18 cellular contexts compared by ENCODE assay signal in the genomic region with DNA sequence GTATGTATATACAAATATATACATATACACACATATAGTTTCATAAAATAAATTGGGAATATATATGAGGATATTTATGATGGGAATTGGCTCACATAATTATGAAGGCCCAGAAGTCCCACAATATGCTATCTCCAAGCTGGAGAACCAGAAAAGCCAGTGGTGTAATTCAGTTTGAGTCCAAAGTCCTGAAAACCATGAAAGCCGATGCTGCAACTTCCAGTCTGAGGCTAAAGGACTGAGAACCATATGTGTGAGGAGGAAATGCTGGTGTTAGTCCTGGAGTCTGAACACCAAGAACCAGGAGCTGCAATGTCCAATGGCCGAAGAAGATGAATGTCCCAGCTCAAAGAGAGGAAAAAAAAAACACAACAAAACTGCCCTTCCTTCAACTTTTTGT.
"Had no signal": no experiment of that assay in that cellular context is flagged by ENCODE, and none has a peak within 500 bp of the region (broad histone marks: within the 10 kb centered on the region; RNA-seq: fewer than 3 reads in every experiment).

No MANE protein-coding gene starts in this region.

- H3K36me3 Mint-ChIP-seq: naive thymus-derived CD4-positive, alpha-beta T cell; neural progenitor cell; stimulated activated naive B cell treated with anti-CD40 and anti-IgM and Interleukin-4, amounts not matched to agents 10 μg/mL and 1 μg/mL and 100 μg/mL, for 72 hours had no signal

- DNase-seq: dorsolateral prefrontal cortex; effector CD4-positive, alpha-beta T cell; left ventricle myocardium inferior; lower lobe of right lung; naive thymus-derived CD4-positive, alpha-beta T cell; stimulated activated CD4-positive, alpha-beta T cell treated with anti-CD3 and anti-CD28 coated beads, Interleukin-4, amount 100 ng/mL, for 4 hours; stimulated activated naive B cell treated with anti-CD40 and anti-IgM and Interleukin-4, amounts not matched to agents 10 μg/mL and 1 μg/mL and 100 μg/mL, for 72 hours had no signal

- H3K4me3 ChIP-seq: dorsolateral prefrontal cortex, left ventricle myocardium inferior, lower lobe of right lung, neural progenitor cell, thoracic aorta, tibial nerve, vagina had no signal

- FAIRE-seq: frontal cortex, keratinocyte had no signal

- H3K27ac Mint-ChIP-seq: naive thymus-derived CD4-positive, alpha-beta T cell; nephron; neural progenitor cell; progenitor cell of endocrine pancreas; stimulated activated naive B cell treated with anti-CD40 and anti-IgM and Interleukin-4, amounts not matched to agents 10 μg/mL and 1 μg/mL and 100 μg/mL, for 72 hours; stimulated activated naive CD8-positive, alpha-beta T cell treated with anti-CD3 and anti-CD28 coated beads, Interleukin-15, Interleukin-2, amounts not matched to agents 100 ng/mL and 50 ng/mL, for 24 hours had no signal

- H3K4me3 Mint-ChIP-seq: naive thymus-derived CD4-positive, alpha-beta T cell; nephron; neural progenitor cell; stimulated activated naive B cell treated with anti-CD40 and anti-IgM and Interleukin-4, amounts not matched to agents 10 μg/mL and 1 μg/mL and 100 μg/mL, for 72 hours; stimulated activated naive CD8-positive, alpha-beta T cell treated with anti-CD3 and anti-CD28 coated beads, Interleukin-15, Interleukin-2, amounts not matched to agents 100 ng/mL and 50 ng/mL, for 24 hours had no signal

- H3K36me3 ChIP-seq: left ventricle myocardium inferior, lower lobe of right lung, neural progenitor cell, thoracic aorta, tibial nerve, vagina had no signal

- H3K4me2 ChIP-seq: neural progenitor cell had no signal

- H3K9me3 Mint-ChIP-seq: nephron; neural progenitor cell; stimulated activated naive B cell treated with anti-CD40 and anti-IgM and Interleukin-4, amounts not matched to agents 10 μg/mL and 1 μg/mL and 100 μg/mL, for 72 hours; stimulated activated naive CD8-positive, alpha-beta T cell treated with anti-CD3 and anti-CD28 coated beads, Interleukin-15, Interleukin-2, amounts not matched to agents 100 ng/mL and 50 ng/mL, for 24 hours had no signal

- H3K27ac ChIP-seq: dorsolateral prefrontal cortex, left ventricle myocardium inferior, lower lobe of right lung, neural progenitor cell, parathyroid adenoma, thoracic aorta, tibial nerve, vagina had no signal

- ATAC-seq: lower lobe of right lung; naive thymus-derived CD4-positive, alpha-beta T cell; sciatic nerve; stimulated activated naive B cell treated with anti-CD40 and anti-IgM and Interleukin-4, amounts not matched to agents 10 μg/mL and 1 μg/mL and 100 μg/mL, for 72 hours had no signal

- H3K4me1 Mint-ChIP-seq: naive thymus-derived CD4-positive, alpha-beta T cell; nephron; neural progenitor cell; stimulated activated naive B cell treated with anti-CD40 and anti-IgM and Interleukin-4, amounts not matched to agents 10 μg/mL and 1 μg/mL and 100 μg/mL, for 72 hours had no signal

- H3K9ac ChIP-seq: neural progenitor cell, parathyroid adenoma had no signal

- H3K4me1 ChIP-seq: left ventricle myocardium inferior, lower lobe of right lung, neural progenitor cell, parathyroid adenoma, tibial nerve, vagina had no signal

- H3K9me3 ChIP-seq: left ventricle myocardium inferior, lower lobe of right lung, thoracic aorta, tibial nerve, vagina had no signal

- H3K79me2 ChIP-seq: parathyroid adenoma had no signal

- H3K27me3 ChIP-seq: dorsolateral prefrontal cortex, neural progenitor cell, tibial nerve, vagina had no signal
